25 cellular contexts compared by ENCODE assay signal in genomic region chr6:80205404-80205803, GRCh38.
"Had no signal": no experiment of that assay in that cellular context is flagged by ENCODE, and none has a peak within 500 bp of the region (broad histone marks: within the 10 kb centered on the region; RNA-seq: fewer than 3 reads in every experiment).

No MANE protein-coding gene starts in this region.

- H3K27me3 ChIP-seq: neural progenitor cell, ovary, right lobe of liver, spleen, stomach, thyroid gland, tibial nerve, upper lobe of left lung, vagina had no signal

- H2AFZ ChIP-seq: neural progenitor cell, parathyroid adenoma had no signal

- H3K4me1 ChIP-seq: parathyroid adenoma, right lobe of liver, spleen, thyroid gland, tibial nerve, upper lobe of left lung, vagina had no signal

- H3K36me3 ChIP-seq: ovary, thoracic aorta, thyroid gland, upper lobe of left lung, vagina had no signal

- H3K9me3 ChIP-seq: ovary, psoas muscle, right lobe of liver, spleen, stomach, thoracic aorta, thyroid gland, tibial nerve, upper lobe of left lung, vagina had no signal

- ATAC-seq: natural killer cell; psoas muscle; right cardiac atrium; right lobe of liver; stimulated activated effector memory CD8-positive, alpha-beta T cell treated with anti-CD3 and anti-CD28 coated beads, Interleukin-12 subunit alpha, Interleukin-12 subunit beta, amount 100 ng/mL, for 72 hours; stimulated activated naive B cell treated with anti-CD40 and anti-IgM and Interleukin-4, amounts not matched to agents 10 μg/mL and 1 μg/mL and 100 μg/mL, for 72 hours had no signal

- DNase-seq: natural killer cell; occipital lobe; ovary; posterior cingulate gyrus; psoas muscle; right cardiac atrium; right lobe of liver; spleen; stimulated activated CD4-positive, alpha-beta T cell treated with anti-CD3 and anti-CD28 coated beads, Interleukin-12 subunit alpha, Interleukin-12 subunit beta, amount 100 ng/mL, for 4 hours; stimulated activated CD4-positive, alpha-beta T cell treated with anti-CD3 and anti-CD28 coated beads, Interleukin-1b, Interleukin-23, amount 100 ng/mL, for 48 hours; stimulated activated CD4-positive, alpha-beta T cell treated with anti-CD3 and anti-CD28 coated beads, Interleukin-4, amount 100 ng/mL, for 1 hour; stimulated activated naive B cell treated with anti-CD40 and anti-IgM and Interleukin-4, amounts not matched to agents 10 μg/mL and 1 μg/mL and 100 μg/mL, for 72 hours; stimulated activated naive CD4-positive, alpha-beta T cell treated with Interleukin-2 at 50 U/mL for 16 hours; stomach; thyroid gland; trophoblast cell; upper lobe of left lung had no signal

- H3K4me2 ChIP-seq: neural progenitor cell, smooth muscle cell had no signal

- H3K79me2 ChIP-seq: parathyroid adenoma had no signal

- H3K9ac ChIP-seq: neural progenitor cell, parathyroid adenoma had no signal

- H3K27ac ChIP-seq: neural progenitor cell, ovary, parathyroid adenoma, psoas muscle, right lobe of liver, skin epidermis, spleen, stomach, thoracic aorta, thyroid gland, tibial nerve, upper lobe of left lung, vagina had no signal

- H3K4me3 ChIP-seq: neural progenitor cell, ovary, psoas muscle, right lobe of liver, skin epidermis, smooth muscle cell, spleen, stomach, thoracic aorta, thyroid gland, tibial nerve, upper lobe of left lung, vagina had no signal
